In the genomic region with DNA sequence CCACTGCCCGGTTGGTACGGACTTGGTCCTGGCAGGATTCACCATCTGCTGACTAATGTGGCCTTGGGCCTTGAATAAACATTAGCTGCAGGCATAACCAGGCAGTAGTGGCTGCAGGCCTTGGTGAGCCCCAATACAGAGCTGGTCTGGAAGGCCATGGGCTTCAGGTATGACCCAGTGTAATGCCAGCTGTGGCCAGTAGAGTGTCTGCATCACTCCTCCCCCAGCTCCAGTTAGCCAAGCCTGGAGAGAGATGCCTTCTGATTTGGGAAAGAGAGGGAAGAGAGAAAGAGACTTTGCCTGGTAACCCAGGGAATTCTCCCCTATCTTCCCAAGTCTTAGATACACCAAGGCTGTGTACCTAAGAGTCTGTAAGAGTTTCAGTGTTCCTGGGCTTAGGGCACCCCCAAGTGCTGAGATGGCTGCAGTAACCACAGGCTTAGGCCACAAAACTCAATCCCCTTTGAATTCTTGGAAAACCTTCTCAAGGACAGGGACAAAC, we compare ENCODE assay signal across 10 cellular contexts. TPM values are rescaled to one million over a fixed set of nuclear protein-coding genes. Genes with fewer than 3 reads are reported as not detected.
DNase-seq lines count a peak whose midpoint lies in the region; ATAC-seq and TF ChIP-seq lines count a peak whose summit lies in the region.
"Had no signal": no experiment of that assay in that cellular context is flagged by ENCODE, and none has a peak within 500 bp of the region (broad histone marks: within the 10 kb centered on the region; RNA-seq: fewer than 3 reads in every experiment).

No MANE protein-coding gene starts in this region.

- H3K79me2 ChIP-seq in mammary epithelial cell (ENCODE audit: insufficient read depth, low read length) = no peaks in the 10 kb centered on the region

- in situ Hi-C loops in mammary epithelial cell (cut with MboI; ENCODE audit: low sequenced_read_pairs in 2 of 2) = loop anchor here in 1 of 2 donors (25.0 kb wide), 1 partner anchor 293 kb away; no protein-coding TSS in a partner anchor

- intact Hi-C loops in mammary epithelial cell (cut with micrococcal nuclease) (loop anchor here (5.0 kb wide), 1 partner anchor 33 kb away; no protein-coding TSS in a partner anchor), posterior cingulate gyrus (cut with DNase I) (loop anchor here (5.0 kb wide), 1 partner anchor 298 kb away; no protein-coding TSS in a partner anchor)

- H3K36me3 Mint-ChIP-seq in mesothelial cell of epicardium = peaks cover 3% of the 10 kb centered on the region

- no peaks in the 10 kb centered on the region for H3K9me3 ChIP-seq in mammary epithelial cell (replicated peaks; ENCODE audit: insufficient read depth, low read length)

- H3K9me3 Mint-ChIP-seq in mesothelial cell of epicardium = peaks cover 8% of the 10 kb centered on the region

- DNase-seq in EH (ENCODE audit: low read depth) = peak; percentile 20
- DNase-seq in HT-29 (ENCODE audit: low spot score) = peak; percentile 36
- DNase-seq in mammary epithelial cell = peak; percentile 19
- no peak for DNase-seq in mesothelial cell of epicardium (ENCODE audit: low spot score in 2 of 2, unreplicated experiment in 2 of 2)
- DNase-seq in NCI-H2196 (lab: John Stamatoyannopoulos, UW; ENCODE audit: unreplicated experiment) = no peak
- DNase-seq in stimulated activated CD4-positive, alpha-beta T cell treated with anti-CD3 and anti-CD28 coated beads, Interleukin-4, amount 100 ng/mL, for 1 hour = no peak
- DNase-seq in posterior cingulate gyrus = no peak
- DNase-seq: activated gamma-delta T cell; stimulated activated CD4-positive, alpha-beta T cell treated with anti-CD3 and anti-CD28 coated beads, Interleukin-2, amount 100 ng/mL, for 48 hours had no signal

- no peak overlapping the region for H2AFZ ChIP-seq in mammary epithelial cell (ENCODE audit: low read depth, low read length)

- no peak overlapping the region for H3K9ac ChIP-seq in mammary epithelial cell (ENCODE audit: insufficient read depth, low read length)

- no peak for ATAC-seq in HG03135 (IDR thresholded peaks at IDR 0.05; ENCODE audit: unreplicated experiment)

- H3K4me1 Mint-ChIP-seq in mesothelial cell of epicardium = peaks cover 5% of the 10 kb centered on the region

- no peaks in the 10 kb centered on the region for H3K36me3 ChIP-seq in mammary epithelial cell (ENCODE audit: insufficient read depth, low read length)

- 94% methylated on average over 2 of the region's 2 CpGs for WGBS in mammary epithelial cell (ENCODE audit: low coverage, missing lambda C conversion rate)

- no peak overlapping the region for H3K27ac ChIP-seq in mammary epithelial cell (ENCODE audit: insufficient read depth, low read depth, low read length)

- H3K4me3 ChIP-seq in mammary epithelial cell (replicated peaks in 1 of 3; ENCODE audit: insufficient read depth in 1 of 3, low read depth in 2 of 3, low read length in 3 of 3) = no peak overlapping the region

- dilution Hi-C loops in mammary epithelial cell (cut with HindIII; ENCODE audit: low sequenced_read_pairs) = no loop called here

- no peak overlapping the region for H3K27ac Mint-ChIP-seq in mesothelial cell of epicardium

- H3K4me1 ChIP-seq in mammary epithelial cell (ENCODE audit: insufficient read depth, low read length) = no peaks in the 10 kb centered on the region

- H3K27me3 ChIP-seq in mammary epithelial cell (ENCODE audit: insufficient read depth, low read length) = no peaks in the 10 kb centered on the region

- H3K4me3 Mint-ChIP-seq in mesothelial cell of epicardium = no peak overlapping the region

- H3K27me3 Mint-ChIP-seq in mesothelial cell of epicardium (ENCODE audit: low read depth) = no peaks in the 10 kb centered on the region

- no TSS peak for BruUV-seq in mammary epithelial cell (replicated peaks; lab: Mats Ljungman, UMichigan)

- H4K20me1 ChIP-seq in mammary epithelial cell (ENCODE audit: insufficient read depth, low read length) = no peaks in the 10 kb centered on the region

- CTCF ChIA-PET in mammary epithelial cell (lab: Charles Lee; ENCODE audit: low non-redundant PET) = interaction anchor here (0.5 to 0.6 kb wide), 2 partner anchors 20 to 424 kb away, joined by 4 to 5 read pairs; no protein-coding TSS in a partner anchor

- no peak overlapping the region for H3K4me2 ChIP-seq in mammary epithelial cell (ENCODE audit: insufficient read depth, low read depth, low read length)

- TF ChIP-seq CTCF in mammary epithelial cell (conservative IDR thresholded peaks at IDR 0.05 in 1 of 2, IDR thresholded peaks at IDR 0.05 in 1 of 2; ENCODE audit: extremely low read depth in 1 of 2, insufficient read depth in 1 of 2, low read depth in 1 of 2, low read length in 2 of 2) (peak; percentile 53 to 78), mesothelial cell of epicardium (IDR thresholded peaks at IDR 0.05; ENCODE audit: unreplicated experiment) (peak; percentile 29)

RNA-seq across cellular contexts. Expression of a gene that starts 5.6 kb away (rescaled TPM):
- total RNA-seq in HT-29 (2014; rRNA removed; shearing (Covaris generic)) = 0.08 and 0.33 TPM in 2 replicates
- total RNA-seq in mammary epithelial cell (1 to 10 TPM; 1.3 to 1.6 TPM), mesothelial cell of epicardium (3.1 to 4.0 TPM (median 4.0 TPM) in 3 replicates)
- 0.77 TPM for polyA plus RNA-seq in mammary epithelial cell
- not detected for polyA minus RNA-seq in mammary epithelial cell

RNA-seq across cellular contexts. Expression of a gene that starts 19.1 kb away (rescaled TPM):
- total RNA-seq in HT-29 (2014; rRNA removed; shearing (Covaris generic)) = 4.7 and 7.4 TPM in 2 replicates
- total RNA-seq in mammary epithelial cell (10 to 100 TPM in 1 of 2 donors, 1 to 10 TPM in 1; 7.2 to 15.0 TPM), mesothelial cell of epicardium (23.3 to 26.1 TPM (median 23.8 TPM) in 3 replicates)
- 3.8 TPM for polyA plus RNA-seq in mammary epithelial cell
- polyA minus RNA-seq in mammary epithelial cell = 11.9 TPM

Comparison
In these comparisons a context has a peak if more than half of its experiments do, and no peak if none do; other contexts are left out.
1. DNase-seq: peak in EH (single experiment), HT-29 (single experiment) and mammary epithelial cell (single experiment); none in mesothelial cell of epicardium (0 of 2), NCI-H2196 (single experiment), stimulated activated CD4-positive, alpha-beta T cell treated with anti-CD3 and anti-CD28 coated beads, Interleukin-4, amount 100 ng/mL, for 1 hour (single experiment) and posterior cingulate gyrus (0 of 10).